ENCODE assay signal across 19 cellular contexts in the genomic region with DNA sequence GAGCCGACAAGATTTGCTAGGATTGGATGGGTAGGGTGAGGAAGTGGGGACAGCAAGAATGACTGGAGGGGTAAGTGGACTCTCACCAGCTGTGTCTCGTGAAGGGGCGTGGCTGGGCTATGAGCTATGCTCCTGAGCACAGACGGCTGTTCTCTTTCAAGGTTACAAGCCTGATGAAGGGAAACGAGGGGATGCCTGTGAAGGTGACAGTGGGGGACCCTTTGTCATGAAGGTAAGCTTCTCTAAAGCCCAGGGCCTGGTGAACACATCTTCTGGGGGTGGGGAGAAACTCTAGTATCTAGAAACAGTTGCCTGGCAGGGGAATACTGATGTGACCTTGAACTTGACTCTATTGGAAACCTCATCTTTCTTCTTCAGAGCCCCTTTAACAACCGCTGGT. TPM values are rescaled to one million over a fixed set of nuclear protein-coding genes. Genes with fewer than 3 reads are reported as not detected.
DNase-seq lines count a peak whose midpoint lies in the region; ATAC-seq and TF ChIP-seq lines count a peak whose summit lies in the region.
"Had no signal": no experiment of that assay in that cellular context is flagged by ENCODE, and none has a peak within 500 bp of the region (broad histone marks: within the 10 kb centered on the region; RNA-seq: fewer than 3 reads in every experiment).

No MANE protein-coding gene starts in this region.

- H3K4ac ChIP-seq in H9 (ENCODE audit: low read depth, low read length), result no peak overlapping the region

- no CpG with 5 or more reads among the region's 6 CpGs for WGBS in H9 (ENCODE audit: extremely low coverage, insufficient read length, low lambda C conversion rate)
- WGBS in body of pancreas, 2 donors, result 59 to 71% methylated on average over 6 of the region's 6 CpGs
- WGBS in hepatocyte (ENCODE audit: low lambda C conversion rate, missing lambda C conversion rate), result 86% methylated on average over 6 of the region's 6 CpGs

- intact Hi-C loops in body of pancreas (cut with DNase I), result no loop called here

- no peaks in the 10 kb centered on the region for H3K9me2 ChIP-seq in hepatocyte (replicated peaks; ENCODE audit: insufficient read depth)

- no peak overlapping the region for H2BK12ac ChIP-seq in H9 (ENCODE audit: insufficient read length, low read depth, low read length)

- no peak overlapping the region for H3K18ac ChIP-seq in H9 (ENCODE audit: insufficient read length, low read depth, low read length)

- H3K27ac ChIP-seq in H9 (ENCODE audit: insufficient read length, low read depth, low read length) (no peak overlapping the region), neural progenitor cell (no peak overlapping the region), body of pancreas (no peak overlapping the region), hepatocyte (no peak overlapping the region)
- H3K27ac ChIP-seq: BLaER1 treated with 17β-estradiol and CSF1 and Interleukin-3, amounts not matched to agents 10 nM and 100 nM; HL-60 had no signal

- H3K9ac ChIP-seq in H9 (ENCODE audit: extremely low read depth, insufficient read length, low read length), result no peak overlapping the region
- H3K9ac ChIP-seq in neural progenitor cell, result no peak overlapping the region
- H3K9ac ChIP-seq: BLaER1 treated with 17β-estradiol and CSF1 and Interleukin-3, amounts not matched to agents 10 nM and 100 nM had no signal

- H3K23ac ChIP-seq in H9 (ENCODE audit: insufficient read length, low read depth, low read length), result no peak overlapping the region

- TF ChIP-seq POLR2A in body of pancreas (IDR thresholded peaks at IDR 0.05), result no peak

- no peak overlapping the region for H3K56ac ChIP-seq in H9 (ENCODE audit: insufficient read length, low read depth, low read length)

- H3F3A ChIP-seq in neural progenitor cell (ENCODE audit: low read depth), result peaks cover 4% of the 10 kb centered on the region

- DNase-seq in NCI-H82 (lab: John Stamatoyannopoulos, UW), result peak; percentile 31
- DNase-seq in NCI-H82 treated with DMSO at 0.1 percent for 48 hours (lab: John Stamatoyannopoulos, UW; ENCODE audit: unreplicated experiment), result no peak
- DNase-seq in H9, result no peak
- DNase-seq in endothelial cell (ENCODE audit: low spot score), result no peak
- no peak for DNase-seq in neural progenitor cell (ENCODE audit: low spot score)
- no peak for DNase-seq in body of pancreas
- DNase-seq in hepatocyte (ENCODE audit: low spot score), result no peak
- DNase-seq: DMS53, KG1, NCI-H1092, NCI-H748 treated with DMSO at 0.1 percent for 48 hours, SIG-M5 had no signal

- no peaks in the 10 kb centered on the region for H3K23me2 ChIP-seq in H9 (ENCODE audit: insufficient read length, low read depth, low read length, poor library complexity, severe bottlenecking)

- H2BK20ac ChIP-seq in H9 (ENCODE audit: low read depth, low read length, poor library complexity, severe bottlenecking), result no peak overlapping the region

- H3K36me3 ChIP-seq in neural progenitor cell (peaks cover 5% of the 10 kb centered on the region), body of pancreas (replicated peaks in 1 of 2; ENCODE audit: insufficient read depth in 1 of 2, low read depth in 2 of 2) (peaks cover 6 to 8% of the 10 kb centered on the region in 2 donors), hepatocyte (replicated peaks; ENCODE audit: insufficient read depth, low read depth) (no peaks in the 10 kb centered on the region)

- no peak overlapping the region for H2BK15ac ChIP-seq in H9 (ENCODE audit: low read depth, low read length)

- no peak overlapping the region for H4K8ac ChIP-seq in H9 (replicated peaks; ENCODE audit: insufficient read length, low read depth, low read length)

- no peak overlapping the region for H4K91ac ChIP-seq in H9 (ENCODE audit: insufficient read length, low read depth, low read length)

- H2BK120ac ChIP-seq in H9 (ENCODE audit: low read depth, low read length, poor library complexity, severe bottlenecking), result no peak overlapping the region

- H4K5ac ChIP-seq in H9 (ENCODE audit: insufficient read length, low read depth, low read length), result no peak overlapping the region

- H3K4me3 ChIP-seq in neural progenitor cell (no peak overlapping the region), body of pancreas (no peak overlapping the region), hepatocyte (no peak overlapping the region)
- H3K4me3 ChIP-seq: BLaER1 treated with 17β-estradiol and CSF1 and Interleukin-3, amounts not matched to agents 10 nM and 100 nM; GM12878 had no signal

- H3K36me3 Mint-ChIP-seq in H9 (ENCODE audit: insufficient read depth in 1 of 3, low read depth in 3 of 3) (peaks cover 23 to 33% (median 31%) of the 10 kb centered on the region in 3 experiments; a peak in 6 of 7 replicates), endothelial cell (ENCODE audit: low read depth, unreplicated experiment) (peaks cover 38% of the 10 kb centered on the region), neural progenitor cell (peaks cover 25% of the 10 kb centered on the region)

- H3T11ph ChIP-seq in H9 (ENCODE audit: low read length), result no peak overlapping the region

- no peaks in the 10 kb centered on the region for H3K79me1 ChIP-seq in H9 (ENCODE audit: insufficient read depth, low read depth, low read length, poor library complexity, severe bottlenecking)

- H2AFZ ChIP-seq in H9 (ENCODE audit: low read length) (no peak overlapping the region), neural progenitor cell (replicated peaks) (no peak overlapping the region), hepatocyte (no peak overlapping the region)

- H3K4me2 ChIP-seq in H9 (ENCODE audit: insufficient read depth, insufficient read length, low read length) (no peak overlapping the region), neural progenitor cell (no peak overlapping the region), hepatocyte (no peak overlapping the region)
- H3K4me2 ChIP-seq: BLaER1 treated with 17β-estradiol and CSF1 and Interleukin-3, amounts not matched to agents 10 nM and 100 nM had no signal

- H3K27me3 ChIP-seq in H9 (ENCODE audit: insufficient read depth, low read length) (no peaks in the 10 kb centered on the region), neural progenitor cell (no peaks in the 10 kb centered on the region), body of pancreas (no peaks in the 10 kb centered on the region), hepatocyte (no peaks in the 10 kb centered on the region)
- H3K27me3 ChIP-seq: BLaER1 treated with 17β-estradiol and CSF1 and Interleukin-3, amounts not matched to agents 10 nM and 100 nM had no signal

- TF ChIP-seq CTCF in H9 (conservative IDR thresholded peaks at IDR 0.05), result no peak
- no peak for TF ChIP-seq CTCF in endothelial cell (IDR thresholded peaks at IDR 0.05; ENCODE audit: unreplicated experiment)
- no peak for TF ChIP-seq CTCF in neural progenitor cell (IDR thresholded peaks at IDR 0.05)
- TF ChIP-seq CTCF in body of pancreas (IDR thresholded peaks at IDR 0.05), result no peak
- TF ChIP-seq CTCF in hepatocyte (IDR thresholded peaks at IDR 0.05; ENCODE audit: poor library complexity), result no peak

- no peak overlapping the region for H3K14ac ChIP-seq in H9 (ENCODE audit: insufficient read depth, low read length)

- H3K4me1 ChIP-seq in H9 (ENCODE audit: insufficient read depth, low read length) (no peaks in the 10 kb centered on the region), neural progenitor cell (no peaks in the 10 kb centered on the region), body of pancreas (no peaks in the 10 kb centered on the region), hepatocyte (ENCODE audit: insufficient read depth) (no peaks in the 10 kb centered on the region)
- H3K4me1 ChIP-seq: BLaER1 treated with 17β-estradiol and CSF1 and Interleukin-3, amounts not matched to agents 10 nM and 100 nM had no signal

- H3K79me2 ChIP-seq in H9 (ENCODE audit: insufficient read depth, low read length) (no peaks in the 10 kb centered on the region), neural progenitor cell (ENCODE audit: low read depth) (no peaks in the 10 kb centered on the region), hepatocyte (no peaks in the 10 kb centered on the region)

- H3K9me3 Mint-ChIP-seq in H9 (no peaks in the 10 kb centered on the region; a peak in 1 of 5 replicates), endothelial cell (ENCODE audit: unreplicated experiment) (no peaks in the 10 kb centered on the region), neural progenitor cell (no peaks in the 10 kb centered on the region)

- ATAC-seq in HG03139 (IDR thresholded peaks at IDR 0.05; ENCODE audit: unreplicated experiment), result no peak
- ATAC-seq in body of pancreas, result no peak
- ATAC-seq: GM12878 had no signal

- no peak overlapping the region for H2BK5ac ChIP-seq in H9 (ENCODE audit: insufficient read length, low read length)

- peak overlapping the region; percentile 8 to 68 (median 9); a peak in 2 of 7 replicates for H3K27ac Mint-ChIP-seq in H9
- H3K27ac Mint-ChIP-seq in endothelial cell (ENCODE audit: unreplicated experiment), result no peak overlapping the region
- H3K27ac Mint-ChIP-seq in neural progenitor cell, result peak overlapping the region; percentile 50

- no peak overlapping the region for H2AK5ac ChIP-seq in H9 (ENCODE audit: insufficient read length, low read length)

- H4K20me1 ChIP-seq in H9 (ENCODE audit: control insufficient read depth, insufficient read depth, insufficient read length) (no peaks in the 10 kb centered on the region), neural progenitor cell (ENCODE audit: low read depth) (no peaks in the 10 kb centered on the region), hepatocyte (ENCODE audit: insufficient read depth, poor library complexity, severe bottlenecking) (no peaks in the 10 kb centered on the region)
- H4K20me1 ChIP-seq: BLaER1 treated with 17β-estradiol and CSF1 and Interleukin-3, amounts not matched to agents 10 nM and 100 nM had no signal

- H3K27me3 Mint-ChIP-seq in H9 (ENCODE audit: low read depth), result no peaks in the 10 kb centered on the region; the same call in 1 of the 2 replicates
- H3K27me3 Mint-ChIP-seq in endothelial cell (ENCODE audit: unreplicated experiment), result peaks cover 2% of the 10 kb centered on the region
- no peaks in the 10 kb centered on the region for H3K27me3 Mint-ChIP-seq in neural progenitor cell (ENCODE audit: insufficient read depth, low read depth)

- no peaks in the 10 kb centered on the region for H3K9me3 ChIP-seq in H9 (ENCODE audit: control insufficient read depth, low read depth, low read length)
- H3K9me3 ChIP-seq in neural progenitor cell (ENCODE audit: low read depth), result no peaks in the 10 kb centered on the region
- no peaks in the 10 kb centered on the region for H3K9me3 ChIP-seq in body of pancreas
- no peaks in the 10 kb centered on the region for H3K9me3 ChIP-seq in hepatocyte (ENCODE audit: low read depth)
- H3K9me3 ChIP-seq: BLaER1 treated with 17β-estradiol and CSF1 and Interleukin-3, amounts not matched to agents 10 nM and 100 nM had no signal

- H3K4me1 Mint-ChIP-seq in H9, result peaks cover 6 to 8% of the 10 kb centered on the region in 2 experiments
- no peaks in the 10 kb centered on the region for H3K4me1 Mint-ChIP-seq in endothelial cell (ENCODE audit: unreplicated experiment)
- H3K4me1 Mint-ChIP-seq in neural progenitor cell, result no peaks in the 10 kb centered on the region

- no peak overlapping the region for H3K4me3 Mint-ChIP-seq in H9
- H3K4me3 Mint-ChIP-seq in endothelial cell (ENCODE audit: unreplicated experiment), result peak overlapping the region; percentile 13
- H3K4me3 Mint-ChIP-seq in neural progenitor cell, result no peak overlapping the region

RNA-seq across cellular contexts. Expression of gene F2, which starts 19.9 kb away (rescaled TPM):
- total RNA-seq in H9 (2021) (not detected in 2 replicates), endothelial cell (ENCODE audit: unreplicated experiment) (4.4 TPM), neural progenitor cell (ENCODE audit: low replicate concordance) (0.06 TPM in 1 of 2 replicates, not detected in the other), body of pancreas (not detected), hepatocyte (79.7 and 85.9 TPM in 2 replicates)
- polyA plus RNA-seq in hepatocyte, result 96.2 and 111 TPM in 2 replicates
- total RNA-seq: A172, M059J, RPMI7951 had no signal
- polyA plus RNA-seq: GM12878 had no signal

RNA-seq across cellular contexts. Expression of gene ZNF408, which starts 38.1 kb away (rescaled TPM):
- total RNA-seq in H9 (2021) (16.6 and 16.9 TPM in 2 replicates), endothelial cell (ENCODE audit: unreplicated experiment) (23.2 TPM), neural progenitor cell (ENCODE audit: low replicate concordance) (2.8 and 10.7 TPM in 2 replicates), body of pancreas (1 to 10 TPM; 6.5 to 7.9 TPM), hepatocyte (7.8 and 10.4 TPM in 2 replicates)
- 10.7 and 13.6 TPM in 2 replicates for polyA plus RNA-seq in hepatocyte

RNA-seq across cellular contexts. Expression of gene ARHGAP1, which starts 38.5 kb away (rescaled TPM):
- total RNA-seq in H9 (2021), result 45.3 and 47.9 TPM in 2 replicates
- 69.5 TPM for total RNA-seq in endothelial cell (ENCODE audit: unreplicated experiment)
- 8.1 and 11.8 TPM in 2 replicates for total RNA-seq in neural progenitor cell (ENCODE audit: low replicate concordance)
- 10 to 100 TPM; 27.8 to 43.5 TPM for total RNA-seq in body of pancreas
- 19.6 and 23.4 TPM in 2 replicates for total RNA-seq in hepatocyte
- 56.0 and 62.8 TPM in 2 replicates for polyA plus RNA-seq in hepatocyte

Comparison
In these comparisons a context has a peak if more than half of its experiments do, and no peak if none do; other contexts are left out.
1. RNA of gene F2, which starts 19.9 kb away (total RNA-seq): 79.7 to 85.9 TPM in hepatocyte; 4.4 TPM in endothelial cell (single experiment), not detected in H9, 0.06 TPM in neural progenitor cell and not detected in body of pancreas; every median in the first group is over 10 times any median in the second.